ENCODE assay signal across 24 cellular contexts in the genomic region with DNA sequence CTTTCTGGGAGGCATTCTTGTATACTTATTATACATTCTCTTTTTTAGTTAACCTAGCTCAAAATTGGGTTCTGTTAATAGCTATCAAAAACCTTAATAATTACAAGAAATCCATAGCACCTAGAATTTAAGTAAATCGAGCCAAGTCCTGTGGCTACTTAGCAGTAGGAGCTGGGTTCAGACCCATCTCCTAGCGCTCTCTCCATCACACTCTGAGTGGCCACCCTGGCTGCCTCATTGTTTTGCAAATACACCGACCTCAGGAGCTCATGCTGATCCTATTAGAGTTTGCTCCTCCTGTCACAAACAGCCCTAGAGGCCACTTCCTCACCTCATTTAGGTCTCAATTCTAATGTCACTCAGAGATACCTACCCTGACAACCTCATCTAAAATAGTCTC. TPM values are rescaled to one million over a fixed set of nuclear protein-coding genes. Genes with fewer than 3 reads are reported as not detected.
DNase-seq lines count a peak whose midpoint lies in the region; ATAC-seq, FAIRE-seq and TF ChIP-seq lines count a peak whose summit lies in the region.
"Had no signal": no experiment of that assay in that cellular context is flagged by ENCODE, and none has a peak within 500 bp of the region (broad histone marks: within the 10 kb centered on the region; RNA-seq: fewer than 3 reads in every experiment).

No MANE protein-coding gene starts in this region.

- no peak overlapping the region for H3K23ac ChIP-seq in H9 (ENCODE audit: insufficient read length, low read depth, low read length)

- H3K4me3 Mint-ChIP-seq in H9, result no peak overlapping the region
- no peak overlapping the region for H3K4me3 Mint-ChIP-seq in astrocyte (ENCODE audit: unreplicated experiment)
- H3K4me3 Mint-ChIP-seq: activated naive CD8-positive, alpha-beta T cell treated with anti-CD3 and anti-CD28 coated beads for 36 hours; natural killer cell; T-helper 17 cell had no signal

- H4K20me1 ChIP-seq in H9 (ENCODE audit: control insufficient read depth, insufficient read depth, insufficient read length), result no peaks in the 10 kb centered on the region
- no peaks in the 10 kb centered on the region for H4K20me1 ChIP-seq in astrocyte (ENCODE audit: insufficient read depth, low read length)

- H2BK120ac ChIP-seq in H9 (ENCODE audit: low read depth, low read length, poor library complexity, severe bottlenecking), result no peak overlapping the region

- H2BK12ac ChIP-seq in H9 (ENCODE audit: insufficient read length, low read depth, low read length), result no peak overlapping the region

- H3K27me3 Mint-ChIP-seq in H9 (ENCODE audit: low read depth), result peaks cover 15% of the 10 kb centered on the region
- H3K27me3 Mint-ChIP-seq in astrocyte (ENCODE audit: low read depth, unreplicated experiment), result no peaks in the 10 kb centered on the region
- H3K27me3 Mint-ChIP-seq: activated naive CD8-positive, alpha-beta T cell treated with anti-CD3 and anti-CD28 coated beads for 36 hours; T-helper 17 cell had no signal

- H3K23me2 ChIP-seq in H9 (ENCODE audit: insufficient read length, low read depth, low read length, poor library complexity, severe bottlenecking), result no peaks in the 10 kb centered on the region

- no peak overlapping the region for H3T11ph ChIP-seq in H9 (ENCODE audit: low read length)

- no peak overlapping the region for H3K4ac ChIP-seq in H9 (ENCODE audit: low read depth, low read length)

- FAIRE-seq in astrocyte (lab: Jason Lieb, UNC), result no peak
- FAIRE-seq: H54, kidney had no signal

- H2AK5ac ChIP-seq in H9 (ENCODE audit: insufficient read length, low read length), result no peak overlapping the region

- H3K4me1 Mint-ChIP-seq in H9 (peaks cover 35 to 41% of the 10 kb centered on the region in 2 experiments), astrocyte (ENCODE audit: low read depth, unreplicated experiment) (peaks cover 25% of the 10 kb centered on the region)

- H3K79me2 ChIP-seq in ACC112 (ENCODE audit: control insufficient read depth, insufficient read depth, low read length, unreplicated experiment) (no peaks in the 10 kb centered on the region), H9 (ENCODE audit: insufficient read depth, low read length) (no peaks in the 10 kb centered on the region), astrocyte (ENCODE audit: insufficient read depth, low read length) (no peaks in the 10 kb centered on the region)

- H3K36me3 Mint-ChIP-seq in H9 (ENCODE audit: insufficient read depth in 1 of 3, low read depth in 3 of 3) (peaks cover 0 to 4% (median 0%) of the 10 kb centered on the region in 3 experiments; a peak in 2 of 7 replicates), astrocyte (ENCODE audit: low read depth, unreplicated experiment) (no peaks in the 10 kb centered on the region)
- H3K36me3 Mint-ChIP-seq: natural killer cell had no signal

- no peak overlapping the region for H3K27ac Mint-ChIP-seq in H9
- H3K27ac Mint-ChIP-seq in astrocyte (ENCODE audit: unreplicated experiment), result peak overlapping the region; percentile 96
- H3K27ac Mint-ChIP-seq: activated naive CD8-positive, alpha-beta T cell treated with anti-CD3 and anti-CD28 coated beads for 36 hours; natural killer cell had no signal

- no peak overlapping the region for H3K9ac ChIP-seq in H9 (ENCODE audit: extremely low read depth, insufficient read length, low read length)
- H3K9ac ChIP-seq in astrocyte (ENCODE audit: low read length), result no peak overlapping the region

- H3K4me3 ChIP-seq in ACC112 (ENCODE audit: low read depth, low read length) (no peak overlapping the region), astrocyte (ENCODE audit: insufficient read depth, low read depth, low read length) (no peak overlapping the region), iPS DF 6.9 (ENCODE audit: low read length) (no peak overlapping the region)
- H3K4me3 ChIP-seq: ovary had no signal

- H4K5ac ChIP-seq in H9 (ENCODE audit: insufficient read length, low read depth, low read length), result no peak overlapping the region

- no peak overlapping the region for H4K8ac ChIP-seq in H9 (replicated peaks; ENCODE audit: insufficient read length, low read depth, low read length)

- H3K36me3 ChIP-seq in ACC112 (ENCODE audit: insufficient read depth, low read length) (no peaks in the 10 kb centered on the region), astrocyte (ENCODE audit: insufficient read depth, low read length) (no peaks in the 10 kb centered on the region), iPS DF 6.9 (ENCODE audit: control insufficient read depth, insufficient read depth, low read length) (no peaks in the 10 kb centered on the region)
- H3K36me3 ChIP-seq: ovary had no signal

- H3K9me3 Mint-ChIP-seq in H9 (peaks cover 2 to 3% of the 10 kb centered on the region in 2 experiments; a peak in 1 of 5 replicates), astrocyte (ENCODE audit: unreplicated experiment) (no peaks in the 10 kb centered on the region)
- H3K9me3 Mint-ChIP-seq: activated naive CD8-positive, alpha-beta T cell treated with anti-CD3 and anti-CD28 coated beads for 36 hours; natural killer cell had no signal

- H2BK5ac ChIP-seq in H9 (ENCODE audit: insufficient read length, low read length), result no peak overlapping the region

- no peak overlapping the region for H2BK20ac ChIP-seq in H9 (ENCODE audit: low read depth, low read length, poor library complexity, severe bottlenecking)

- H4K91ac ChIP-seq in H9 (ENCODE audit: insufficient read length, low read depth, low read length), result no peak overlapping the region

- H2BK15ac ChIP-seq in H9 (ENCODE audit: low read depth, low read length), result no peak overlapping the region

- no peak overlapping the region for H3K27ac ChIP-seq in ACC112 (ENCODE audit: low read depth, low read length)
- no peak overlapping the region for H3K27ac ChIP-seq in H9 (ENCODE audit: insufficient read length, low read depth, low read length)
- peak overlapping the region; percentile 67 for H3K27ac ChIP-seq in astrocyte (ENCODE audit: low read depth, low read length)
- no peak overlapping the region for H3K27ac ChIP-seq in iPS DF 6.9 (ENCODE audit: low read length)
- H3K27ac ChIP-seq in substantia nigra (ENCODE audit: low read depth, low read length, poor library complexity, severe bottlenecking), result no peak overlapping the region
- H3K27ac ChIP-seq: ovary had no signal

- H3K4me2 ChIP-seq in H9 (ENCODE audit: insufficient read depth, insufficient read length, low read length) (no peak overlapping the region), astrocyte (ENCODE audit: low read length) (no peak overlapping the region)

- ATAC-seq in GM18909 (IDR thresholded peaks at IDR 0.05; ENCODE audit: poor library complexity, unreplicated experiment), result no peak
- ATAC-seq: natural killer cell, T-helper 17 cell had no signal

- H2AFZ ChIP-seq in ACC112 (ENCODE audit: low read length, unreplicated experiment), result peak overlapping the region; percentile 3
- no peak overlapping the region for H2AFZ ChIP-seq in H9 (ENCODE audit: low read length)
- no peak overlapping the region for H2AFZ ChIP-seq in astrocyte (ENCODE audit: low read depth, low read length)

- no peak overlapping the region for H3K14ac ChIP-seq in H9 (ENCODE audit: insufficient read depth, low read length)

- no peaks in the 10 kb centered on the region for H3K79me1 ChIP-seq in H9 (ENCODE audit: insufficient read depth, low read depth, low read length, poor library complexity, severe bottlenecking)

- peak; percentile 30; the same call in 1 of the 3 replicates for TF ChIP-seq CTCF in H9 (conservative IDR thresholded peaks at IDR 0.05)
- no peak for TF ChIP-seq CTCF in astrocyte (IDR thresholded peaks at IDR 0.05; ENCODE audit: insufficient read depth, low read depth, low read length)

- H3K27me3 ChIP-seq in ACC112 (ENCODE audit: insufficient read depth, low read length) (no peaks in the 10 kb centered on the region), H9 (ENCODE audit: insufficient read depth, low read length) (no peaks in the 10 kb centered on the region), astrocyte (ENCODE audit: insufficient read depth, low read length) (no peaks in the 10 kb centered on the region), iPS DF 6.9 (ENCODE audit: control insufficient read depth, insufficient read depth, low read length) (no peaks in the 10 kb centered on the region)
- H3K27me3 ChIP-seq: ovary had no signal

- no peaks in the 10 kb centered on the region for H3K9me3 ChIP-seq in H9 (ENCODE audit: control insufficient read depth, low read depth, low read length)
- no peaks in the 10 kb centered on the region for H3K9me3 ChIP-seq in astrocyte (ENCODE audit: insufficient read depth, low read depth, low read length)
- no peaks in the 10 kb centered on the region for H3K9me3 ChIP-seq in iPS DF 6.9 (ENCODE audit: control insufficient read depth, insufficient read depth, low read length)
- H3K9me3 ChIP-seq: ovary had no signal

- DNase-seq in H9, result peak; percentile 72
- no peak for DNase-seq in astrocyte (ENCODE audit: low read depth)
- DNase-seq in iPS DF 6.9 (ENCODE audit: low read depth, low spot score), result peak; percentile 22
- no peak for DNase-seq in GOT3 (lab: John Stamatoyannopoulos, UW)
- no peak for DNase-seq in NCI-H1694 (lab: John Stamatoyannopoulos, UW)
- DNase-seq in substantia nigra (lab: John Stamatoyannopoulos, UW), result no peak
- DNase-seq: activated CD4-positive, alpha-beta T cell treated with anti-CD3 and anti-CD28 coated beads for 1 hour; activated CD8-positive, alpha-beta memory T cell treated with anti-CD3 and anti-CD28 coated beads for 24 hours; activated effector memory CD4-positive, alpha-beta T cell treated with Interleukin-2 at 50 U/mL for 16 hours; activated naive CD8-positive, alpha-beta T cell treated with anti-CD3 and anti-CD28 coated beads for 36 hours; DMS79 treated with DMSO at 0.1 percent for 48 hours; hypothalamus; kidney; natural killer cell; NCI-H1048; NCI-H187 treated with DMSO at 0.1 percent for 48 hours; NCI-H526; ovary; stimulated activated CD4-positive, alpha-beta T cell treated with anti-CD3 and anti-CD28 coated beads, Interleukin-2, amount 100 ng/mL, for 24 hours; T-helper 17 cell; trophoblast cell had no signal

- H3K56ac ChIP-seq in H9 (ENCODE audit: insufficient read length, low read depth, low read length), result no peak overlapping the region

- H3K18ac ChIP-seq in H9 (ENCODE audit: insufficient read length, low read depth, low read length), result no peak overlapping the region

- WGBS in H9 (ENCODE audit: extremely low coverage, insufficient read length, low lambda C conversion rate), result no CpG with 5 or more reads among the region's 3 CpGs
- no CpG with 5 or more reads among the region's 3 CpGs for WGBS in iPS DF 6.9 (ENCODE audit: insufficient coverage, insufficient read length)

- H3K4me1 ChIP-seq in ACC112 (ENCODE audit: control insufficient read depth, insufficient read depth, low read length, unreplicated experiment), result peaks cover 31% of the 10 kb centered on the region
- H3K4me1 ChIP-seq in H9 (ENCODE audit: insufficient read depth, low read length), result peaks cover 6% of the 10 kb centered on the region; the same call in 1 of the 2 replicates
- peaks cover 33% of the 10 kb centered on the region for H3K4me1 ChIP-seq in astrocyte (ENCODE audit: insufficient read depth, low read length)
- peaks cover 2% of the 10 kb centered on the region; the same call in 1 of the 2 replicates for H3K4me1 ChIP-seq in iPS DF 6.9 (ENCODE audit: control insufficient read depth, insufficient read depth, low read length)

RNA-seq across cellular contexts. Expression of a gene that starts 46.2 kb away (rescaled TPM):
- total RNA-seq in H9 (2021) (8.5 and 8.6 TPM in 2 replicates), astrocyte (51.6 and 62.9 TPM in 2 replicates)

Comparison
In these comparisons a context has a peak if more than half of its experiments do, and no peak if none do; other contexts are left out.
1. DNase-seq: peak in H9 (single experiment) and iPS DF 6.9 (single experiment); none in astrocyte (single experiment), GOT3 (single experiment), NCI-H1694 (single experiment) and substantia nigra (0 of 49).